9 cellular contexts compared by ENCODE assay signal in the genomic region with DNA sequence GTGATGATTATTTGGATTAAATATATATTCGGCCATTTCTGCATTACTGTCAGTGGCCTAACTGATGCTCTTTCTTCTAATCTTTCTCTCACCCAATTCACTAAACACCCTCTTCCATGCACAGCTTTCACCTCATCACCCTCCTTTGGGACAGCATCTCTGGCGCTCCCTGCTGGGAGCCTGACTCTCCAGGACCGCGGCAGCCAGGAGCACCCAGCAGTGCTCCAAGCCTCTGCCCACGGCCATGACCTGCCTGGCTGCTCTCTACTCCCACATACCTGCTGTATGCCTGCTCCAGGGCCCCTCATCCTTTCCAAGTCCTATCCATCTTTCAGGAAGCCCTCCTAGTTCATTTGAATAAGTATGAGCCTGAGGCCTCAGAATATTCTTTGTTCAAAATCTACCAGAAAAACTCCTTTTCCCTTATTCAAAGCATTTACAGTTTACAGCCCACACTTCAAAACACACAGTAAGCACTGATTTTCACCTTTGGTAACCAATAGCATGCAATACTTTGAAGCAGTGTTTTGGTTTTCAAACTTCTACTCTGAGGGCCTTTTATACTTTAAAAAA. TPM values are rescaled to one million over a fixed set of nuclear protein-coding genes. Genes with fewer than 3 reads are reported as not detected.
DNase-seq lines count a peak whose midpoint lies in the region; ATAC-seq, FAIRE-seq and TF ChIP-seq lines count a peak whose summit lies in the region.
"Had no signal": no experiment of that assay in that cellular context is flagged by ENCODE, and none has a peak within 500 bp of the region (broad histone marks: within the 10 kb centered on the region; RNA-seq: fewer than 3 reads in every experiment).

No MANE protein-coding gene starts in this region.

- TF ChIP-seq CTCF in D721Med (IDR thresholded peaks at IDR 0.05; ENCODE audit: insufficient read depth, missing control alignments) = peak; percentile 27

- DNase-seq in D721Med (ENCODE audit: insufficient read length, low spot score) = no peak
- peak; percentile 77 for DNase-seq in HT-29 (ENCODE audit: low spot score)
- peak; percentile 49 for DNase-seq in UCSD-AML1 (lab: John Stamatoyannopoulos, UW; ENCODE audit: unreplicated experiment)
- no peak for DNase-seq in left lobe of liver (ENCODE audit: low spot score)
- DNase-seq in stimulated activated CD4-positive, alpha-beta T cell treated with anti-CD3 and anti-CD28 coated beads, Interleukin-1b, Interleukin-23, amount 100 ng/mL, for 48 hours = no peak
- no peak for DNase-seq in GOT3 (lab: John Stamatoyannopoulos, UW)
- no peak for DNase-seq in posterior vena cava (ENCODE audit: low spot score)
- DNase-seq in hippocampal formation (lab: John Stamatoyannopoulos, UW) = no peak
- DNase-seq: activated CD4-positive, CD25-positive, alpha-beta regulatory T cell treated with anti-CD3 and anti-CD28 coated beads, Interleukin-2, amount 50 U/mL, for 72 hours had no signal

- no peak for FAIRE-seq in D721Med (lab: Jason Lieb, UNC)

- peak; percentile 73 for ATAC-seq in left lobe of liver

- intact Hi-C loops in posterior vena cava (cut with DNase I) = loop anchor here in 1 of 2 donors (5.0 kb wide), 1 partner anchor 703 kb away; no protein-coding TSS in a partner anchor

RNA-seq across cellular contexts. Expression of a gene that starts 15.2 kb away (rescaled TPM):
- total RNA-seq in HT-29 (2014; rRNA removed; shearing (Covaris generic)) = not detected in 2 replicates
- total RNA-seq in left lobe of liver = 0.15 TPM
- total RNA-seq in posterior vena cava = not detected

RNA-seq across cellular contexts. Expression of a gene that starts 51.2 kb away (rescaled TPM):
- total RNA-seq in HT-29 (2014; rRNA removed; shearing (Covaris generic)) = 0.94 and 1.9 TPM in 2 replicates
- total RNA-seq in left lobe of liver = 1,004 TPM
- under 1 TPM; 0.57 to 0.93 TPM for total RNA-seq in posterior vena cava

Comparison
In these comparisons a context has a peak if more than half of its experiments do, and no peak if none do; other contexts are left out.
1. DNase-seq: peak in HT-29 (single experiment) and UCSD-AML1 (single experiment); none in D721Med (single experiment), left lobe of liver (single experiment), stimulated activated CD4-positive, alpha-beta T cell treated with anti-CD3 and anti-CD28 coated beads, Interleukin-1b, Interleukin-23, amount 100 ng/mL, for 48 hours (single experiment), GOT3 (single experiment), posterior vena cava (single experiment) and hippocampal formation (0 of 2).
2. RNA of a gene that starts 51.2 kb away (total RNA-seq): 1,004 TPM in left lobe of liver (single experiment); 0.94 to 1.9 TPM in HT-29 and 0.57 to 0.93 TPM in posterior vena cava; every median in the first group is over 100 times any median in the second.